Comparison of ENCODE assay signal across 19 cellular contexts in the genomic region with DNA sequence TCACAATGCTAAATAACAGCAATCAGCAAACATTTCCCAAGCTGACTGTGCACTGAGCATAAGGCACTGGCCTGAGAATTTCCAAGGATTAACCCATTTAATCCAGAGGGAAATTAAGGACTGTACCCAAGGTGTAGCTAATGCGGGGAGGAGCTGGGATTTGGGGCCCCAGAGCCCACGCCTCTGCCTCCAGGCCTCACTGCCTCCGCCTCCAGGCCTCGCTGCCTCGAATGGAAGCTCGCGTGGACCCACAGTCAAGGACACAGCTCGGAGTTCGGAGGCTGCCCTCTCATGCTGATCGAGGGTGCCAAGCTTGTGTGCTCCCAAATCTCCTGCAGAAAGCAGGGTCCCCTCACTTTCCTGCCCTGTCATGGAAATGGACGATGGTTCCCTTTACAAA.
"Had no signal": no experiment of that assay in that cellular context is flagged by ENCODE, and none has a peak within 500 bp of the region (broad histone marks: within the 10 kb centered on the region; RNA-seq: fewer than 3 reads in every experiment).

No MANE protein-coding gene starts in this region.

- H3K4me3 Mint-ChIP-seq: immature natural killer cell; memory B cell; natural killer cell; stimulated activated naive B cell treated with anti-CD40 and anti-IgM and Interleukin-4, amounts not matched to agents 10 μg/mL and 1 μg/mL and 100 μg/mL, for 72 hours; stimulated activated naive CD8-positive, alpha-beta T cell treated with anti-CD3 and anti-CD28 coated beads, Interleukin-15, Interleukin-2, amounts not matched to agents 100 ng/mL and 50 ng/mL, for 24 hours had no signal

- H3K9me3 Mint-ChIP-seq: immature natural killer cell; memory B cell; natural killer cell; stimulated activated naive B cell treated with anti-CD40 and anti-IgM and Interleukin-4, amounts not matched to agents 10 μg/mL and 1 μg/mL and 100 μg/mL, for 72 hours; stimulated activated naive CD8-positive, alpha-beta T cell treated with anti-CD3 and anti-CD28 coated beads, Interleukin-15, Interleukin-2, amounts not matched to agents 100 ng/mL and 50 ng/mL, for 24 hours had no signal

- H3K9me3 ChIP-seq: neutrophil, pancreas, thoracic aorta, tibial nerve, upper lobe of left lung had no signal

- H3K36me3 Mint-ChIP-seq: immature natural killer cell; memory B cell; natural killer cell; stimulated activated naive B cell treated with anti-CD40 and anti-IgM and Interleukin-4, amounts not matched to agents 10 μg/mL and 1 μg/mL and 100 μg/mL, for 72 hours had no signal

- H3K4me3 ChIP-seq: lung, pancreas, thoracic aorta, tibial nerve, upper lobe of left lung had no signal

- H3K4me1 ChIP-seq: pancreas had no signal

- H3K27me3 ChIP-seq: pancreas, tibial nerve, upper lobe of left lung had no signal

- H3K36me3 ChIP-seq: neutrophil, pancreas, thoracic aorta, tibial nerve, upper lobe of left lung had no signal

- DNase-seq: cortex of kidney; hypothalamus; immature natural killer cell; islet precursor cell; left ventricle myocardium superior; natural killer cell; pancreas; retina; small intestine; stimulated activated CD4-positive, alpha-beta T cell treated with anti-CD3 and anti-CD28 coated beads, Interleukin-15, amount 100 ng/mL, for 24 hours; stimulated activated CD4-positive, alpha-beta T cell treated with anti-CD3 and anti-CD28 coated beads, Interleukin-2, amount 100 ng/mL, for 48 hours; stimulated activated naive B cell treated with anti-CD40 and anti-IgM and Interleukin-4, amounts not matched to agents 10 μg/mL and 1 μg/mL and 100 μg/mL, for 72 hours had no signal

- H3K27ac ChIP-seq: neutrophil, pancreas, thoracic aorta, upper lobe of left lung had no signal

- ATAC-seq: left ventricle myocardium superior; natural killer cell; pancreas; stimulated activated naive B cell treated with anti-CD40 and anti-IgM and Interleukin-4, amounts not matched to agents 10 μg/mL and 1 μg/mL and 100 μg/mL, for 72 hours had no signal

- H3K4me1 Mint-ChIP-seq: memory B cell had no signal

- H3K27ac Mint-ChIP-seq: immature natural killer cell; memory B cell; natural killer cell; stimulated activated naive B cell treated with anti-CD40 and anti-IgM and Interleukin-4, amounts not matched to agents 10 μg/mL and 1 μg/mL and 100 μg/mL, for 72 hours; stimulated activated naive CD8-positive, alpha-beta T cell treated with anti-CD3 and anti-CD28 coated beads, Interleukin-15, Interleukin-2, amounts not matched to agents 100 ng/mL and 50 ng/mL, for 24 hours had no signal
